Comparison of ENCODE assay signal across 1 cellular context in the genomic region with DNA sequence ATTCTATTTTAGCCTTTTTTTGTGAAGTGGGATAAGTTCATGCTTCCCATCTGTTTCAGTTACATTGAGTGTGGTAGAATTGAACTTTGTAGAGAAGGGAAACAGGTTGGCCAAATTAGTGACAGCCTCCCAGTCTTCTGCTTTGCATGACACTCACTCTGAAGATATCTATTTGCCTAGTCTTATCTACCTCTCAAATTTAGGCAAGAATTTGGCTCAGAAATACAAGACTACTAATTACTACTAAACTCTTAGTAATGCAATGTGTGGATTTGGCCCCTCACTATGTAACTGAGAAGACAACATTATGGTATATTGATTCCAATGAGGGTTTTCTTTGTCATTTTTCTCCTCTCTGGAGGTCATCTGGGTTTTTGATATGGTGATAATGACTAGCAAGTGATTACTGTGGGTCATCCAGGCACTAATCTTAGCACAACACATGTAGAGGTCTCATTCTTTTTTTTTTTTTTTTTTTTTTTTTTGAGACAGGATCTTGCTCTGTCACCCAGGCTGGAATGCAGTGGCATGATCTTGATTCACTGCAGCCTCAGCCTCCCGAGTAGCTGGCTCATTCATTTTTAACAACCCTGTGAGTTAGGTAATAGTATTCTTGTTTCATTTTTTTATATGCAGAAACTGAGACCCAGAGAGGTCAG.
TF ChIP-seq lines count a peak whose summit lies in the region.

No MANE protein-coding gene starts in this region.

TF ChIP-seq in K562, 482 proteins besides CTCF, POLR2A, EP300 and RAD21 (continued from another document and continues in another):
- TF ChIP-seq, protein P1, sequence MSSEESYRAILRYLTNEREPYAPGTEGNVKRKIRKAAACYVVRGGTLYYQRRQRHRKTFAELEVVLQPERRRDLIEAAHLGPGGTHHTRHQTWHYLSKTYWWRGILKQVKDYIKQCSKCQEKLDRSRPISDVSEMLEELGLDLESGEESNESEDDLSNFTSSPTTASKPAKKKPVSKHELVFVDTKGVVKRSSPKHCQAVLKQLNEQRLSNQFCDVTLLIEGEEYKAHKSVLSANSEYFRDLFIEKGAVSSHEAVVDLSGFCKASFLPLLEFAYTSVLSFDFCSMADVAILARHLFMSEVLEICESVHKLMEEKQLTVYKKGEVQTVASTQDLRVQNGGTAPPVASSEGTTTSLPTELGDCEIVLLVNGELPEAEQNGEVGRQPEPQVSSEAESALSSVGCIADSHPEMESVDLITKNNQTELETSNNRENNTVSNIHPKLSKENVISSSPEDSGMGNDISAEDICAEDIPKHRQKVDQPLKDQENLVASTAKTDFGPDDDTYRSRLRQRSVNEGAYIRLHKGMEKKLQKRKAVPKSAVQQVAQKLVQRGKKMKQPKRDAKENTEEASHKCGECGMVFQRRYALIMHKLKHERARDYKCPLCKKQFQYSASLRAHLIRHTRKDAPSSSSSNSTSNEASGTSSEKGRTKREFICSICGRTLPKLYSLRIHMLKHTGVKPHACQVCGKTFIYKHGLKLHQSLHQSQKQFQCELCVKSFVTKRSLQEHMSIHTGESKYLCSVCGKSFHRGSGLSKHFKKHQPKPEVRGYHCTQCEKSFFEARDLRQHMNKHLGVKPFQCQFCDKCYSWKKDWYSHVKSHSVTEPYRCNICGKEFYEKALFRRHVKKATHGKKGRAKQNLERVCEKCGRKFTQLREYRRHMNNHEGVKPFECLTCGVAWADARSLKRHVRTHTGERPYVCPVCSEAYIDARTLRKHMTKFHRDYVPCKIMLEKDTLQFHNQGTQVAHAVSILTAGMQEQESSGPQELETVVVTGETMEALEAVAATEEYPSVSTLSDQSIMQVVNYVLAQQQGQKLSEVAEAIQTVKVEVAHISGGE (CRISPR knock-in tag; IDR thresholded peaks at IDR 0.05): 0 out of 6 replicates have a peak, but pooled peaks of 1 of the 3 experiments have one; percentile 33
- no peak for TF ChIP-seq TSC22D4 (tag; IDR thresholded peaks at IDR 0.05)
- TF ChIP-seq ZNF717 (CRISPR knock-in tag; IDR thresholded peaks at IDR 0.05): no peak
- no peak for TF ChIP-seq ZNF232 (CRISPR knock-in tag; IDR thresholded peaks at IDR 0.05)
- TF ChIP-seq NCOA4 (IDR thresholded peaks at IDR 0.05; ENCODE audit: partially characterized antibody): no peak
- TF ChIP-seq XRCC4 (IDR thresholded peaks at IDR 0.05; ENCODE audit: extremely low read depth, insufficient read depth, insufficient read length): no peak
- no peak for TF ChIP-seq PHF21A (IDR thresholded peaks at IDR 0.05; ENCODE audit: borderline replicate concordance, low read depth)
- no peak for TF ChIP-seq ZNF76 (CRISPR knock-in tag; IDR thresholded peaks at IDR 0.05; ENCODE audit: borderline replicate concordance)
- TF ChIP-seq, protein P2, sequence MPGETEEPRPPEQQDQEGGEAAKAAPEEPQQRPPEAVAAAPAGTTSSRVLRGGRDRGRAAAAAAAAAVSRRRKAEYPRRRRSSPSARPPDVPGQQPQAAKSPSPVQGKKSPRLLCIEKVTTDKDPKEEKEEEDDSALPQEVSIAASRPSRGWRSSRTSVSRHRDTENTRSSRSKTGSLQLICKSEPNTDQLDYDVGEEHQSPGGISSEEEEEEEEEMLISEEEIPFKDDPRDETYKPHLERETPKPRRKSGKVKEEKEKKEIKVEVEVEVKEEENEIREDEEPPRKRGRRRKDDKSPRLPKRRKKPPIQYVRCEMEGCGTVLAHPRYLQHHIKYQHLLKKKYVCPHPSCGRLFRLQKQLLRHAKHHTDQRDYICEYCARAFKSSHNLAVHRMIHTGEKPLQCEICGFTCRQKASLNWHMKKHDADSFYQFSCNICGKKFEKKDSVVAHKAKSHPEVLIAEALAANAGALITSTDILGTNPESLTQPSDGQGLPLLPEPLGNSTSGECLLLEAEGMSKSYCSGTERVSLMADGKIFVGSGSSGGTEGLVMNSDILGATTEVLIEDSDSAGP (CRISPR knock-in tag; IDR thresholded peaks at IDR 0.05): no peak
- TF ChIP-seq FOS (IDR thresholded peaks at IDR 0.05; ENCODE audit: extremely low read depth, insufficient read length): no peak
- TF ChIP-seq ZNF668 (CRISPR knock-in tag; IDR thresholded peaks at IDR 0.05): no peak
- TF ChIP-seq GATAD2A (IDR thresholded peaks at IDR 0.05): no peak
- TF ChIP-seq TAF7 (tag; IDR thresholded peaks at IDR 0.05): no peak
- no peak for TF ChIP-seq BRCA1 (IDR thresholded peaks at IDR 0.05)
- no peak for TF ChIP-seq BRCA1 (CRISPR knock-in tag; IDR thresholded peaks at IDR 0.05)
- TF ChIP-seq MYBL2 (IDR thresholded peaks at IDR 0.05; ENCODE audit: low read depth): no peak
- no peak for TF ChIP-seq MYBL2 (CRISPR knock-in tag; IDR thresholded peaks at IDR 0.05; ENCODE audit: borderline replicate concordance)
- TF ChIP-seq, protein P3, sequence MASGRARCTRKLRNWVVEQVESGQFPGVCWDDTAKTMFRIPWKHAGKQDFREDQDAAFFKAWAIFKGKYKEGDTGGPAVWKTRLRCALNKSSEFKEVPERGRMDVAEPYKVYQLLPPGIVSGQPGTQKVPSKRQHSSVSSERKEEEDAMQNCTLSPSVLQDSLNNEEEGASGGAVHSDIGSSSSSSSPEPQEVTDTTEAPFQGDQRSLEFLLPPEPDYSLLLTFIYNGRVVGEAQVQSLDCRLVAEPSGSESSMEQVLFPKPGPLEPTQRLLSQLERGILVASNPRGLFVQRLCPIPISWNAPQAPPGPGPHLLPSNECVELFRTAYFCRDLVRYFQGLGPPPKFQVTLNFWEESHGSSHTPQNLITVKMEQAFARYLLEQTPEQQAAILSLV (tag; IDR thresholded peaks at IDR 0.05): no peak
- no peak for TF ChIP-seq RNF2 (IDR thresholded peaks at IDR 0.05)
- TF ChIP-seq, protein P4, sequence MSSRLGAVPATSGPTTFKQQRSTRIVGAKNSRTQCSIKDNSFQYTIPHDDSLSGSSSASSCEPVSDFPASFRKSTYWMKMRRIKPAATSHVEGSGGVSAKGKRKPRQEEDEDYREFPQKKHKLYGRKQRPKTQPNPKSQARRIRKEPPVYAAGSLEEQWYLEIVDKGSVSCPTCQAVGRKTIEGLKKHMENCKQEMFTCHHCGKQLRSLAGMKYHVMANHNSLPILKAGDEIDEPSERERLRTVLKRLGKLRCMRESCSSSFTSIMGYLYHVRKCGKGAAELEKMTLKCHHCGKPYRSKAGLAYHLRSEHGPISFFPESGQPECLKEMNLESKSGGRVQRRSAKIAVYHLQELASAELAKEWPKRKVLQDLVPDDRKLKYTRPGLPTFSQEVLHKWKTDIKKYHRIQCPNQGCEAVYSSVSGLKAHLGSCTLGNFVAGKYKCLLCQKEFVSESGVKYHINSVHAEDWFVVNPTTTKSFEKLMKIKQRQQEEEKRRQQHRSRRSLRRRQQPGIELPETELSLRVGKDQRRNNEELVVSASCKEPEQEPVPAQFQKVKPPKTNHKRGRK (tag; IDR thresholded peaks at IDR 0.05): no peak
- peak; percentile 69; the same call in 1 of the 2 replicates for TF ChIP-seq ZEB2 (IDR thresholded peaks at IDR 0.05)
- TF ChIP-seq ZSCAN32 (CRISPR knock-in tag; IDR thresholded peaks at IDR 0.05): no peak
- TF ChIP-seq, protein P5, sequence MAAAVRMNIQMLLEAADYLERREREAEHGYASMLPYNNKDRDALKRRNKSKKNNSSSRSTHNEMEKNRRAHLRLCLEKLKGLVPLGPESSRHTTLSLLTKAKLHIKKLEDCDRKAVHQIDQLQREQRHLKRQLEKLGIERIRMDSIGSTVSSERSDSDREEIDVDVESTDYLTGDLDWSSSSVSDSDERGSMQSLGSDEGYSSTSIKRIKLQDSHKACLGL (CRISPR knock-in tag; IDR thresholded peaks at IDR 0.05; ENCODE audit: borderline replicate concordance, poor library complexity, severe bottlenecking): no peak
- TF ChIP-seq KDM1A (IDR thresholded peaks at IDR 0.05): peak; percentile 83 to 84
- no peak for TF ChIP-seq NR2F6 (CRISPR knock-in tag; IDR thresholded peaks at IDR 0.05)
- peak; percentile 61; the same call in 1 of the 2 replicates for TF ChIP-seq SMAD4 (CRISPR knock-in tag; conservative IDR thresholded peaks at IDR 0.05)
- TF ChIP-seq ZKSCAN1 (IDR thresholded peaks at IDR 0.05; ENCODE audit: low read depth, low read length): no peak
- no peak for TF ChIP-seq WHSC1 (IDR thresholded peaks at IDR 0.05; ENCODE audit: low read length)
- TF ChIP-seq, protein P6, sequence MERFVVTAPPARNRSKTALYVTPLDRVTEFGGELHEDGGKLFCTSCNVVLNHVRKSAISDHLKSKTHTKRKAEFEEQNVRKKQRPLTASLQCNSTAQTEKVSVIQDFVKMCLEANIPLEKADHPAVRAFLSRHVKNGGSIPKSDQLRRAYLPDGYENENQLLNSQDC (CRISPR knock-in tag; IDR thresholded peaks at IDR 0.05): no peak
- TF ChIP-seq SMARCA4 (IDR thresholded peaks at IDR 0.05): peak; percentile 92
- TF ChIP-seq, protein P7, sequence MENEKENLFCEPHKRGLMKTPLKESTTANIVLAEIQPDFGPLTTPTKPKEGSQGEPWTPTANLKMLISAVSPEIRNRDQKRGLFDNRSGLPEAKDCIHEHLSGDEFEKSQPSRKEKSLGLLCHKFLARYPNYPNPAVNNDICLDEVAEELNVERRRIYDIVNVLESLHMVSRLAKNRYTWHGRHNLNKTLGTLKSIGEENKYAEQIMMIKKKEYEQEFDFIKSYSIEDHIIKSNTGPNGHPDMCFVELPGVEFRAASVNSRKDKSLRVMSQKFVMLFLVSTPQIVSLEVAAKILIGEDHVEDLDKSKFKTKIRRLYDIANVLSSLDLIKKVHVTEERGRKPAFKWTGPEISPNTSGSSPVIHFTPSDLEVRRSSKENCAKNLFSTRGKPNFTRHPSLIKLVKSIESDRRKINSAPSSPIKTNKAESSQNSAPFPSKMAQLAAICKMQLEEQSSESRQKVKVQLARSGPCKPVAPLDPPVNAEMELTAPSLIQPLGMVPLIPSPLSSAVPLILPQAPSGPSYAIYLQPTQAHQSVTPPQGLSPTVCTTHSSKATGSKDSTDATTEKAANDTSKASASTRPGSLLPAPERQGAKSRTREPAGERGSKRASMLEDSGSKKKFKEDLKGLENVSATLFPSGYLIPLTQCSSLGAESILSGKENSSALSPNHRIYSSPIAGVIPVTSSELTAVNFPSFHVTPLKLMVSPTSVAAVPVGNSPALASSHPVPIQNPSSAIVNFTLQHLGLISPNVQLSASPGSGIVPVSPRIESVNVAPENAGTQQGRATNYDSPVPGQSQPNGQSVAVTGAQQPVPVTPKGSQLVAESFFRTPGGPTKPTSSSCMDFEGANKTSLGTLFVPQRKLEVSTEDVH (IDR thresholded peaks at IDR 0.05; ENCODE audit: low read depth, partially characterized antibody): no peak
- TF ChIP-seq JUN (IDR thresholded peaks at IDR 0.05; ENCODE audit: borderline replicate concordance, low read depth, low read length): no peak
- TF ChIP-seq JUN (CRISPR knock-in tag; IDR thresholded peaks at IDR 0.05; ENCODE audit: borderline replicate concordance): no peak
- no peak for TF ChIP-seq PHB (CRISPR knock-in tag; IDR thresholded peaks at IDR 0.05)
- no peak for TF ChIP-seq PURB (CRISPR knock-in tag; IDR thresholded peaks at IDR 0.05; ENCODE audit: low read depth)
- no peak for TF ChIP-seq ZNF507 (tag; conservative IDR thresholded peaks at IDR 0.05)
- TF ChIP-seq PTTG1 (tag; IDR thresholded peaks at IDR 0.05; ENCODE audit: low read depth): no peak
- TF ChIP-seq, protein P8, sequence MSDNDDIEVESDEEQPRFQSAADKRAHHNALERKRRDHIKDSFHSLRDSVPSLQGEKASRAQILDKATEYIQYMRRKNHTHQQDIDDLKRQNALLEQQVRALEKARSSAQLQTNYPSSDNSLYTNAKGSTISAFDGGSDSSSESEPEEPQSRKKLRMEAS (CRISPR knock-in tag; IDR thresholded peaks at IDR 0.05): no peak
- TF ChIP-seq, protein P9, sequence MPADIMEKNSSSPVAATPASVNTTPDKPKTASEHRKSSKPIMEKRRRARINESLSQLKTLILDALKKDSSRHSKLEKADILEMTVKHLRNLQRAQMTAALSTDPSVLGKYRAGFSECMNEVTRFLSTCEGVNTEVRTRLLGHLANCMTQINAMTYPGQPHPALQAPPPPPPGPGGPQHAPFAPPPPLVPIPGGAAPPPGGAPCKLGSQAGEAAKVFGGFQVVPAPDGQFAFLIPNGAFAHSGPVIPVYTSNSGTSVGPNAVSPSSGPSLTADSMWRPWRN (IDR thresholded peaks at IDR 0.05; ENCODE audit: low read depth): no peak; the same call in 1 of the 2 replicates
- peak; percentile 23 for TF ChIP-seq MEIS2 (IDR thresholded peaks at IDR 0.05; ENCODE audit: partially characterized antibody)
- no peak for TF ChIP-seq HDAC3 (IDR thresholded peaks at IDR 0.05; ENCODE audit: borderline replicate concordance, partially characterized antibody)
- TF ChIP-seq TEAD4 (IDR thresholded peaks at IDR 0.05; ENCODE audit: low read length): peak; percentile 92
- TF ChIP-seq TEAD4 (CRISPR knock-in tag; IDR thresholded peaks at IDR 0.05; ENCODE audit: borderline replicate concordance): no peak
- TF ChIP-seq MTA2 (IDR thresholded peaks at IDR 0.05; ENCODE audit: low read depth): peak; percentile 80
- no peak for TF ChIP-seq L3MBTL2 (IDR thresholded peaks at IDR 0.05)
- TF ChIP-seq ZNF707 (CRISPR knock-in tag; conservative IDR thresholded peaks at IDR 0.05): no peak
- TF ChIP-seq ZBTB7A (IDR thresholded peaks at IDR 0.05; ENCODE audit: borderline replicate concordance, control insufficient read depth, low read depth, low read length): no peak
